ENCODE assay signal across 14 cellular contexts in genomic region chr5:4989121-4989520, GRCh38.
DNase-seq lines count a peak whose midpoint lies in the region; ATAC-seq and TF ChIP-seq lines count a peak whose summit lies in the region.
"Had no signal": no experiment of that assay in that cellular context is flagged by ENCODE, and none has a peak within 500 bp of the region (broad histone marks: within the 10 kb centered on the region; RNA-seq: fewer than 3 reads in every experiment).

No MANE protein-coding gene starts in this region.

- H3K9me3 ChIP-seq in body of pancreas (no peaks in the 10 kb centered on the region), subcutaneous abdominal adipose tissue (ENCODE audit: control insufficient read depth in 5 of 5, low read length in 5 of 5) (no peaks in the 10 kb centered on the region)

- H3K4me3 ChIP-seq in body of pancreas (no peak overlapping the region), subcutaneous abdominal adipose tissue (ENCODE audit: low read depth in 1 of 5, low read length in 5 of 5) (no peak overlapping the region)
- H3K4me3 ChIP-seq: GM23338 had no signal

- no peak overlapping the region for H3K27ac ChIP-seq in body of pancreas
- peak overlapping the region; percentile 77 for H3K27ac ChIP-seq in subcutaneous abdominal adipose tissue (ENCODE audit: low read depth, low read length)

- H3K4me1 ChIP-seq in body of pancreas (no peaks in the 10 kb centered on the region), subcutaneous abdominal adipose tissue (ENCODE audit: control insufficient read depth in 5 of 5, insufficient read depth in 5 of 5, low read length in 5 of 5) (peaks cover 0 to 33% (median 11%) of the 10 kb centered on the region in 5 donors)

- peak; percentile 35 for ATAC-seq in body of pancreas
- ATAC-seq in HG03135 (IDR thresholded peaks at IDR 0.05; ENCODE audit: unreplicated experiment): no peak
- ATAC-seq: GM23338, HepG2 had no signal

- in situ Hi-C loops in Caki2 (cut with HindIII; ENCODE audit: low pct_unique_long_range_greater_than_20kb, low sequenced_read_pairs): no loop called here

- TF ChIP-seq POLR2A in body of pancreas (IDR thresholded peaks at IDR 0.05): no peak

- no peak overlapping the region for H3K9ac ChIP-seq in subcutaneous abdominal adipose tissue (ENCODE audit: low read length in 5 of 5)

- H3K27me3 ChIP-seq in body of pancreas: no peaks in the 10 kb centered on the region
- H3K27me3 ChIP-seq in subcutaneous abdominal adipose tissue (ENCODE audit: control insufficient read depth in 5 of 5, insufficient read depth in 4 of 5, low read length in 5 of 5): no peaks in the 10 kb centered on the region

- intact Hi-C loops in body of pancreas (cut with DNase I): no loop called here

- TF ChIP-seq CTCF in body of pancreas (IDR thresholded peaks at IDR 0.05): no peak

- DNase-seq in Caki2 (ENCODE audit: low read depth): peak; percentile 77
- DNase-seq in body of pancreas: no peak
- DNase-seq in kidney glomerular epithelial cell (lab: John Stamatoyannopoulos, UW): peak; percentile 95
- no peak for DNase-seq in NCI-H146 (lab: John Stamatoyannopoulos, UW)
- DNase-seq in SHP77 (lab: John Stamatoyannopoulos, UW): no peak
- DNase-seq: C1 segment of cervical spinal cord; CD4-positive, alpha-beta T cell; DND-41; GDM1; H7 had no signal

- WGBS in body of pancreas, 2 donors: 33 to 36% methylated on average over 1 of the region's 1 CpG

- no peaks in the 10 kb centered on the region for H3K36me3 ChIP-seq in body of pancreas (replicated peaks in 1 of 2; ENCODE audit: insufficient read depth in 1 of 2, low read depth in 2 of 2)
- H3K36me3 ChIP-seq in subcutaneous abdominal adipose tissue (ENCODE audit: control insufficient read depth in 5 of 5, insufficient read depth in 5 of 5, low read length in 5 of 5): no peaks in the 10 kb centered on the region

Comparison
In these comparisons a context has a peak if more than half of its experiments do, and no peak if none do; other contexts are left out.
1. DNase-seq: peak in Caki2 (single experiment) and kidney glomerular epithelial cell (single experiment); none in body of pancreas (0 of 4), NCI-H146 (single experiment) and SHP77 (0 of 2).